In the genomic region with DNA sequence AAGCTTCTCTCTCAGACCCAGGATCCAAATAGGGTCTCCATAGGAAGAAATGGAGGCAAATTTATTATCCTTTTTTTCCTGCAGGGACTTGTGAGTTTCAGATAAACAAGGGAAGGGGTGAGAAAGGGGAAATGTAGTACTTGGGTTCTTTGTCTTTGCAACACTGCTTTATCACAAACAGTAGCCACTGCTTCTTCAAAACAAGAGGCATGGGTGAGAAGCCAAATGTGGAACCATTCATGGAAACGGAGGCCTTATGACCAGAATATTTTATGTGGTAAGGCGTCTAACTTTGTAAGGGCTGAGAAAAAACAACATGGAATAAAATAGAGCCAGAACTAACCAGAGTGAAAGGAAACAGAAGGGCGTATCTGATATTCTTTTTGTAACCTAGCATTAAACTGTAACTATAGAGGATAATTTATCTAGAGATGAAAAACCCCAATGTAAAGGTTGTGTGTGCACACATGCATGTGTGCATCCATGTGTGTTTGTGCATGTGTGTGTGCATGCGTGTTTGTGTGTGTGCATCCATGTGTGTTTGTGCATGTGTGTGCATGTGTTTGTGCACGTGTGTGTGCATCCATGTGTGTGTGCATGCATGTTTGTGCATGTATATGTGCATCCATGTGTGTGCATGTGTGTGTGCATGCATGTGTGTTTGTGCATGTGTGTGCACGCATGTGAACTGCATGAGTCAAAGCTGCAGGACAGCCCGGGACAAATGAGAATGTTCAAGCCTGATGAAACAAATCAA, we compare ENCODE assay signal across 34 cellular contexts.
"Had no signal": no experiment of that assay in that cellular context is flagged by ENCODE, and none has a peak within 500 bp of the region (broad histone marks: within the 10 kb centered on the region; RNA-seq: fewer than 3 reads in every experiment).

No MANE protein-coding gene starts in this region.

- H3K36me3 Mint-ChIP-seq: natural killer cell treated with Interleukin-12 subunit alpha and Interleukin-12 subunit beta and Interleukin-15 and Interleukin-18, amount 100 ng/mL, for 72 hours; stimulated activated naive B cell treated with anti-CD40 and anti-IgM and Interleukin-4, amounts not matched to agents 10 μg/mL and 1 μg/mL and 100 μg/mL, for 72 hours had no signal

- H3K27ac Mint-ChIP-seq: activated CD4-positive, alpha-beta memory T cell treated with anti-CD3 and anti-CD28 coated beads for 36 hours; activated T-helper 1 cell treated with anti-CD3 and anti-CD28 coated beads, Interleukin-12 subunit alpha, Interleukin-12 subunit beta, Interleukin-2, Interleukin-4 antibody, amounts not matched to agents 30 ng/mL and 10 ng/mL and 1 ng/mL, durations not matched to agents 14 hours and 24 hours and 36 hours; dendritic cell treated with granulocyte-macrophage colony-stimulating factor and Interleukin-4, amounts not matched to agents 40 ng/mL and 50 ng/mL, for 4 days; endodermal cell; natural killer cell treated with Interleukin-12 subunit alpha and Interleukin-12 subunit beta and Interleukin-15 and Interleukin-18, amount 100 ng/mL, for 72 hours; stimulated activated naive B cell treated with anti-CD40 and anti-IgM and Interleukin-4, amounts not matched to agents 10 μg/mL and 1 μg/mL and 100 μg/mL, for 72 hours; T-helper 1 cell treated with Interleukin-12 subunit alpha and Interleukin-12 subunit beta and Interleukin-4 antibody, amounts not matched to agents 30 μg/mL and 1 μg/mL, for 36 hours had no signal

- H3K36me3 ChIP-seq: esophagus squamous epithelium, left lung, pancreas, prostate gland, sigmoid colon, stomach, thyroid gland had no signal

- H3K4me3 Mint-ChIP-seq: activated CD4-positive, alpha-beta memory T cell treated with anti-CD3 and anti-CD28 coated beads for 36 hours; activated T-helper 1 cell treated with anti-CD3 and anti-CD28 coated beads, Interleukin-12 subunit alpha, Interleukin-12 subunit beta, Interleukin-2, Interleukin-4 antibody, amounts not matched to agents 30 ng/mL and 10 ng/mL and 1 ng/mL, durations not matched to agents 14 hours and 24 hours and 36 hours; dendritic cell treated with granulocyte-macrophage colony-stimulating factor and Interleukin-4, amounts not matched to agents 40 ng/mL and 50 ng/mL, for 4 days; endodermal cell; natural killer cell treated with Interleukin-12 subunit alpha and Interleukin-12 subunit beta and Interleukin-15 and Interleukin-18, amount 100 ng/mL, for 72 hours; stimulated activated naive B cell treated with anti-CD40 and anti-IgM and Interleukin-4, amounts not matched to agents 10 μg/mL and 1 μg/mL and 100 μg/mL, for 72 hours; T-helper 1 cell treated with Interleukin-12 subunit alpha and Interleukin-12 subunit beta and Interleukin-4 antibody, amounts not matched to agents 30 μg/mL and 1 μg/mL, for 36 hours had no signal

- H3K4me1 ChIP-seq: left lung, pancreas, prostate gland, sigmoid colon, stomach, thyroid gland had no signal

- H3K27me3 Mint-ChIP-seq: activated CD4-positive, alpha-beta memory T cell treated with anti-CD3 and anti-CD28 coated beads for 36 hours; dendritic cell treated with granulocyte-macrophage colony-stimulating factor and Interleukin-4, amounts not matched to agents 40 ng/mL and 50 ng/mL, for 4 days; stimulated activated naive B cell treated with anti-CD40 and anti-IgM and Interleukin-4, amounts not matched to agents 10 μg/mL and 1 μg/mL and 100 μg/mL, for 72 hours had no signal

- H3K9me3 ChIP-seq: esophagus squamous epithelium, left lung, mucosa of descending colon, pancreas, prostate gland, sigmoid colon, stomach, thyroid gland had no signal

- H3K27ac ChIP-seq: epithelial cell of prostate, esophagus squamous epithelium, left lung, pancreas, prostate gland, sigmoid colon, stomach, thyroid gland, VCaP had no signal

- H3K4me1 Mint-ChIP-seq: stimulated activated naive B cell treated with anti-CD40 and anti-IgM and Interleukin-4, amounts not matched to agents 10 μg/mL and 1 μg/mL and 100 μg/mL, for 72 hours had no signal

- ATAC-seq: left lung; mucosa of descending colon; natural killer cell treated with Interleukin-12 subunit alpha and Interleukin-12 subunit beta and Interleukin-15 and Interleukin-18, amount 100 ng/mL, for 72 hours; pancreas; stimulated activated naive B cell treated with anti-CD40 and anti-IgM and Interleukin-4, amounts not matched to agents 10 μg/mL and 1 μg/mL and 100 μg/mL, for 72 hours had no signal

- H3K4me3 ChIP-seq: esophagus squamous epithelium, left lung, lung, mucosa of descending colon, pancreas, prostate gland, sigmoid colon, stomach, thyroid gland had no signal

- FAIRE-seq: frontal cortex, pancreas, small intestine, TTC549 had no signal

- DNase-seq: activated CD4-positive, alpha-beta memory T cell treated with anti-CD3 and anti-CD28 coated beads for 36 hours; activated CD4-positive, alpha-beta T cell treated with anti-CD3 and anti-CD28 coated beads for 48 hours; activated CD8-positive, alpha-beta memory T cell treated with anti-CD3 and anti-CD28 coated beads, Interleukin-2, amount 50 U/mL, for 4 hours; activated effector memory CD4-positive, alpha-beta T cell treated with anti-CD3 and anti-CD28 coated beads, Interleukin-2, amount 50 U/mL, for 16 hours; activated naive CD4-positive, alpha-beta T cell treated with anti-CD3 and anti-CD28 coated beads, Interleukin-2, amount 50 U/mL, for 16 hours; activated T-cell treated with anti-CD3 and anti-CD28 coated beads, Interleukin-2, amount 50 U/mL, for 1 hour; amniotic stem cell; central memory CD4-positive, alpha-beta T cell; endodermal cell; esophagus squamous epithelium; left lung; mucosa of descending colon; pancreas; retina; sigmoid colon; small intestine; stimulated activated CD4-positive, alpha-beta T cell treated with anti-CD3 and anti-CD28 coated beads, Interleukin-1b, Interleukin-23, amount 100 ng/mL, for 48 hours; stimulated activated CD4-positive, alpha-beta T cell treated with anti-CD3 and anti-CD28 coated beads, Interleukin-4, amount 100 ng/mL, for 4 hours; stimulated activated CD8-positive, alpha-beta memory T cell treated with anti-CD3 and anti-CD28 coated beads, Interleukin-4, amount 100 ng/mL, for 48 hours; stimulated activated naive B cell treated with anti-CD40 and anti-IgM and Interleukin-4, amounts not matched to agents 10 μg/mL and 1 μg/mL and 100 μg/mL, for 72 hours; stomach; SW 1271; T-helper 9 cell; thyroid gland had no signal

- H3K27me3 ChIP-seq: esophagus squamous epithelium, left lung, pancreas, sigmoid colon, stomach, thyroid gland had no signal

- H3K9me3 Mint-ChIP-seq: dendritic cell treated with granulocyte-macrophage colony-stimulating factor and Interleukin-4, amounts not matched to agents 40 ng/mL and 50 ng/mL, for 4 days; endodermal cell; natural killer cell treated with Interleukin-12 subunit alpha and Interleukin-12 subunit beta and Interleukin-15 and Interleukin-18, amount 100 ng/mL, for 72 hours; stimulated activated naive B cell treated with anti-CD40 and anti-IgM and Interleukin-4, amounts not matched to agents 10 μg/mL and 1 μg/mL and 100 μg/mL, for 72 hours had no signal
